Comparison of ENCODE assay signal across 34 cellular contexts in genomic region chr5:104418056-104418455, GRCh38.
"Had no signal": no experiment of that assay in that cellular context is flagged by ENCODE, and none has a peak within 500 bp of the region (broad histone marks: within the 10 kb centered on the region; RNA-seq: fewer than 3 reads in every experiment).

No MANE protein-coding gene starts in this region.

- H3K9ac ChIP-seq: KMS-11 had no signal

- H3K4me2 ChIP-seq: KMS-11 had no signal

- H3K27me3 ChIP-seq: MG63 had no signal

- DNase-seq: Karpas-422, Kasumi-1, KG1, MG63, MM.1S, MV-4-11, NCI-H1048, NCI-H1092, NCI-H1092 treated with DMSO at 0.1 percent for 48 hours, NCI-H1105, NCI-H1105 treated with DMSO at 0.1 percent for 48 hours, NCI-H1417, NCI-H1417 treated with DMSO at 0.1 percent for 48 hours, NCI-H1436, NCI-H1436 treated with DMSO at 0.1 percent for 48 hours, NCI-H146, NCI-H1694, NCI-H1694 treated with DMSO at 0.1 percent for 48 hours, NCI-H187, NCI-H187 treated with DMSO at 0.1 percent for 48 hours, NCI-H1930, NCI-H2029, NCI-H2029 treated with DMSO at 0.1 percent for 48 hours, NCI-H2081, NCI-H2081 treated with DMSO at 0.1 percent for 48 hours, NCI-H2107, NCI-H2171, NCI-H2171 treated with DMSO at 0.1 percent for 48 hours, NCI-H2227 treated with DMSO at 0.1 percent for 48 hours, NCI-H226, NCI-H345, NCI-H446, NCI-H446 treated with DMSO at 0.1 percent for 48 hours had no signal

- H3K36me3 ChIP-seq: MG63 had no signal

- H3K27ac ChIP-seq: KMS-11 had no signal

- H3K9me3 ChIP-seq: MG63 had no signal

- H3K4me3 ChIP-seq: MG63 had no signal
